Comparison of ENCODE assay signal across 8 cellular contexts in genomic region chr4:152536545-152537182, GRCh38. TPM values are rescaled to one million over a fixed set of nuclear protein-coding genes. Genes with fewer than 3 reads are reported as not detected.
DNase-seq lines count a peak whose midpoint lies in the region; ATAC-seq, FAIRE-seq and TF ChIP-seq lines count a peak whose summit lies in the region.

No MANE protein-coding gene starts in this region.

- in situ Hi-C loops in transverse colon (cut with MboI; ENCODE audit: low pct_ligation_motif_present in 1 of 4, low pct_unique_long_range_greater_than_20kb in 1 of 4, low sequenced_read_pairs in 3 of 4) = no loop called here

- peak overlapping the region; percentile 37 for H3K4me2 ChIP-seq in endothelial cell of umbilical vein (ENCODE audit: insufficient read depth, low read length)

- H3K9ac ChIP-seq in HUES64 (ENCODE audit: low read depth, low read length) (peak overlapping the region; percentile 90), endothelial cell of umbilical vein (replicated peaks; ENCODE audit: extremely low read depth, insufficient read depth, low read length) (peak overlapping the region; percentile 73), muscle layer of colon (ENCODE audit: low read length) (peak overlapping the region; percentile 56)

- H3K27me3 ChIP-seq in HUES64 (ENCODE audit: insufficient read depth, low read length) (no peaks in the 10 kb centered on the region), endothelial cell of umbilical vein (ENCODE audit: control insufficient read depth in 2 of 2, insufficient read depth in 2 of 2, low read length in 2 of 2) (no peaks in the 10 kb centered on the region), muscle layer of colon (ENCODE audit: control insufficient read depth in 1 of 2, insufficient read depth in 2 of 2, low read length in 2 of 2) (no peaks in the 10 kb centered on the region), transverse colon (no peaks in the 10 kb centered on the region)

- H3K79me2 ChIP-seq in endothelial cell of umbilical vein (ENCODE audit: control insufficient read depth, insufficient read depth, low read length) = peaks cover 71% of the 10 kb centered on the region

- BruUV-seq in endothelial cell of umbilical vein (replicated peaks; lab: Mats Ljungman, UMichigan) = TSS peak; percentile 64

- ATAC-seq in GM21576 (IDR thresholded peaks at IDR 0.05; ENCODE audit: unreplicated experiment) = peak; percentile 24

- no peaks in the 10 kb centered on the region for H3K9me3 ChIP-seq in HUES64 (ENCODE audit: insufficient read depth, low read depth, low read length)
- H3K9me3 ChIP-seq in endothelial cell of umbilical vein (replicated peaks; ENCODE audit: control insufficient read depth, insufficient read depth, low read length) = no peaks in the 10 kb centered on the region
- no peaks in the 10 kb centered on the region for H3K9me3 ChIP-seq in muscle layer of colon (ENCODE audit: low read length)
- no peaks in the 10 kb centered on the region for H3K9me3 ChIP-seq in transverse colon

- no peak for FAIRE-seq in endothelial cell of umbilical vein (lab: Jason Lieb, UNC)

- dilution Hi-C loops in endothelial cell of umbilical vein (cut with MboI; ENCODE audit: extremely low pct_ligation_motif_present, low sequenced_read_pairs) = no loop called here

- peaks cover 2% of the 10 kb centered on the region for H3K9me1 ChIP-seq in endothelial cell of umbilical vein (replicated peaks; ENCODE audit: control insufficient read depth, extremely low read depth, insufficient read depth, low read length)

- no peak for TF ChIP-seq EP300 in transverse colon (IDR thresholded peaks at IDR 0.05; ENCODE audit: low read depth)

- H2AFZ ChIP-seq in endothelial cell of umbilical vein (ENCODE audit: low read depth, low read length) = peak overlapping the region; percentile 66

- TF ChIP-seq POLR2A in endothelial cell of umbilical vein (IDR thresholded peaks at IDR 0.05; ENCODE audit: low read depth, low read length) (no peak), transverse colon (IDR thresholded peaks at IDR 0.05) (no peak)

- CTCF ChIA-PET in endothelial cell of umbilical vein (lab: Charles Lee) = interaction anchor here (0.7 to 8.5 kb wide), 5 partner anchors 11 to 103 kb away, joined by 3 to 107 read pairs (median 3); no protein-coding TSS in a partner anchor

- 2% methylated on average over 23 of the region's 24 CpGs for WGBS in HUES64
- WGBS in transverse colon (ENCODE audit: low coverage in 1 of 2), 2 donors = 0 to 1% methylated on average over 11 to 21 of the region's 24 CpGs

- peak overlapping the region; percentile 96 for H3K27ac ChIP-seq in HUES64 (ENCODE audit: low read depth, low read length)
- peak overlapping the region; percentile 70 for H3K27ac ChIP-seq in endothelial cell of umbilical vein (ENCODE audit: insufficient read depth, low read depth, low read length)
- peak overlapping the region; percentile 71 for H3K27ac ChIP-seq in muscle layer of colon (ENCODE audit: low read depth, low read length)
- H3K27ac ChIP-seq in transverse colon = peak overlapping the region; percentile 92 to 99 (median 96)

- H3K36me3 ChIP-seq in HUES64 (ENCODE audit: insufficient read depth, low read length) (peaks cover 13% of the 10 kb centered on the region), endothelial cell of umbilical vein (ENCODE audit: control insufficient read depth in 2 of 2, extremely low read depth in 1 of 2, insufficient read depth in 2 of 2, low read length in 2 of 2) (no peaks in the 10 kb centered on the region), muscle layer of colon (ENCODE audit: insufficient read depth, low read length) (no peaks in the 10 kb centered on the region), transverse colon (no peaks in the 10 kb centered on the region)

- no peaks in the 10 kb centered on the region for H4K20me1 ChIP-seq in endothelial cell of umbilical vein (replicated peaks; ENCODE audit: control insufficient read depth, extremely low read depth, insufficient read depth, low read length)

- POLR2A ChIA-PET in endothelial cell of umbilical vein (lab: Charles Lee) = interaction anchor here (1.2 to 1.8 kb wide), 2 partner anchors 20 to 35 kb away, joined by 4 to 5 read pairs; no protein-coding TSS in a partner anchor

- TF ChIP-seq CTCF in WI38 (IDR thresholded peaks at IDR 0.05; ENCODE audit: low read depth, low read length) (no peak), endothelial cell of umbilical vein (IDR thresholded peaks at IDR 0.05; ENCODE audit: extremely low read depth in 1 of 2, insufficient read depth in 1 of 2, low read depth in 1 of 2, low read length in 2 of 2) (no peak), transverse colon (IDR thresholded peaks at IDR 0.05) (no peak)

- H3K4me1 ChIP-seq in HUES64 (ENCODE audit: insufficient read depth, low read length) (peaks cover 17% of the 10 kb centered on the region), endothelial cell of umbilical vein (ENCODE audit: control insufficient read depth, extremely low read depth, insufficient read depth, low read length) (peaks cover 21% of the 10 kb centered on the region), muscle layer of colon (ENCODE audit: insufficient read depth, low read length) (peaks cover 27% of the 10 kb centered on the region), transverse colon (peaks cover 16 to 46% (median 27%) of the 10 kb centered on the region in 4 donors)

- intact Hi-C loops in endothelial cell of umbilical vein (cut with micrococcal nuclease) (loop anchor here (1.0 to 5.0 kb wide), 7 partner anchors 24 to 1119 kb away; partner anchors contain the start of genes ARFIP1, TIGD4 and TMEM154), transverse colon (cut with DNase I; ENCODE audit: low total_unique reads) (no loop called here)

- H3K4me3 ChIP-seq in HUES64 (ENCODE audit: low read length) = peak overlapping the region; percentile 90
- H3K4me3 ChIP-seq in WI38 (ENCODE audit: low read depth, low read length) = peak overlapping the region; percentile 69
- H3K4me3 ChIP-seq in endothelial cell of umbilical vein (replicated peaks in 1 of 3; ENCODE audit: insufficient read depth in 1 of 3, low read depth in 1 of 3, low read length in 3 of 3) = peak overlapping the region; percentile 33 to 91 (median 73)
- H3K4me3 ChIP-seq in muscle layer of colon (ENCODE audit: low read depth in 1 of 2, low read length in 2 of 2) = peak overlapping the region; percentile 80 to 98
- peak overlapping the region; percentile 35 to 99 (median 84) for H3K4me3 ChIP-seq in transverse colon

- DNase-seq in NCI-H1436 (lab: John Stamatoyannopoulos, UW) (peak; percentile 43), NCI-H1436 treated with DMSO at 0.1 percent for 48 hours (lab: John Stamatoyannopoulos, UW) (no peak), endothelial cell of umbilical vein (ENCODE audit: low read depth, low spot score) (no peak), transverse colon (peak; percentile 69)

TF ChIP-seq in endothelial cell of umbilical vein, 7 proteins besides CTCF, POLR2A, EP300 and RAD21:
- no peak for TF ChIP-seq EZH2 (IDR thresholded peaks at IDR 0.05; ENCODE audit: borderline replicate concordance, low read depth, low read length, severe bottlenecking)

RNA-seq across cellular contexts. Expression of gene FBXW7, which starts 0.8 kb away (rescaled TPM):
- polyA plus RNA-seq in HUES64 (2013, experiment 1 of 2) = 9.9 TPM
- polyA plus RNA-seq in HUES64 (2013, experiment 2 of 2) = 18.2 TPM
- 27.9 and 28.1 TPM in 2 replicates for total RNA-seq in endothelial cell of umbilical vein
- 5.1 and 7.0 TPM in 2 replicates for polyA plus RNA-seq in endothelial cell of umbilical vein
- polyA plus RNA-seq in endothelial cell of umbilical vein (2011; cell fraction: cytosol; rRNA removed) = 7.0 and 7.7 TPM in 2 replicates
- 44.1 and 57.3 TPM in 2 replicates for polyA plus RNA-seq in endothelial cell of umbilical vein (2011; cell fraction: nucleus; rRNA removed)
- 12.7 and 15.2 TPM in 2 replicates for polyA plus RNA-seq in endothelial cell of umbilical vein (2012)
- polyA minus RNA-seq in endothelial cell of umbilical vein = 27.1 and 37.7 TPM in 2 replicates
- 9.4 TPM for polyA minus RNA-seq in endothelial cell of umbilical vein (2011; cell fraction: cytosol; rRNA and poly(A)+ RNA removed)
- polyA minus RNA-seq in endothelial cell of umbilical vein (2011; cell fraction: nucleus; rRNA and poly(A)+ RNA removed) = 68.6 and 81.3 TPM in 2 replicates
- total RNA-seq in transverse colon = 100 to 1,000 TPM in 1 of 4 donors, 10 to 100 TPM in 3; 11.6 to 125 (median 49.5) TPM

Comparison
In these comparisons a context has a peak if more than half of its experiments do, and no peak if none do; other contexts are left out.
1. DNase-seq: peak in NCI-H1436 (single experiment) and transverse colon (single experiment); none in NCI-H1436 treated with DMSO at 0.1 percent for 48 hours (single experiment) and endothelial cell of umbilical vein (single experiment).
2. Peak in every context shown above with its lines, with median percentiles within 50 percentile points of each other: H3K27ac ChIP-seq, H3K4me3 ChIP-seq and H3K9ac ChIP-seq.